12 cellular contexts compared by ENCODE assay signal in genomic region chr3:52683611-52684010, GRCh38. TPM values are rescaled to one million over a fixed set of nuclear protein-coding genes. Genes with fewer than 3 reads are reported as not detected.
DNase-seq lines count a peak whose midpoint lies in the region; ATAC-seq and TF ChIP-seq lines count a peak whose summit lies in the region.
"Had no signal": no experiment of that assay in that cellular context is flagged by ENCODE, and none has a peak within 500 bp of the region (broad histone marks: within the 10 kb centered on the region; RNA-seq: fewer than 3 reads in every experiment).

No MANE protein-coding gene starts in this region.

- WGBS in ovary, 3 donors: 63 to 71% (median 67%) methylated on average over 6 of the region's 6 CpGs

- no peak for TF ChIP-seq POLR2A in ovary (IDR thresholded peaks at IDR 0.05)

- no peaks in the 10 kb centered on the region for H3K36me3 ChIP-seq in ovary

- ATAC-seq in stimulated activated effector memory CD8-positive, alpha-beta T cell treated with anti-CD3 and anti-CD28 coated beads, Interleukin-12 subunit alpha, Interleukin-12 subunit beta, amount 100 ng/mL, for 72 hours: no peak
- ATAC-seq in GM19397 (IDR thresholded peaks at IDR 0.05; ENCODE audit: unreplicated experiment): no peak

- peaks cover 73% of the 10 kb centered on the region for H3K4me1 Mint-ChIP-seq in activated T-cell treated with anti-CD3 and anti-CD28 coated beads, Interleukin-2, amount 50 U/mL, for 24 hours (ENCODE audit: low read depth)
- H3K4me1 Mint-ChIP-seq in glutamatergic neuron (ENCODE audit: low read depth, unreplicated experiment): peaks cover 21% of the 10 kb centered on the region
- peaks cover 72% of the 10 kb centered on the region for H3K4me1 Mint-ChIP-seq in stimulated activated effector memory CD8-positive, alpha-beta T cell treated with anti-CD3 and anti-CD28 coated beads, Interleukin-12 subunit alpha, Interleukin-12 subunit beta, amount 100 ng/mL, for 72 hours

- H3K27me3 Mint-ChIP-seq in activated T-cell treated with anti-CD3 and anti-CD28 coated beads, Interleukin-2, amount 50 U/mL, for 24 hours: no peaks in the 10 kb centered on the region
- peaks cover 5% of the 10 kb centered on the region for H3K27me3 Mint-ChIP-seq in glutamatergic neuron (ENCODE audit: unreplicated experiment)

- peaks cover 82% of the 10 kb centered on the region for H3K36me3 Mint-ChIP-seq in activated T-cell treated with anti-CD3 and anti-CD28 coated beads, Interleukin-2, amount 50 U/mL, for 24 hours (ENCODE audit: low read depth)
- H3K36me3 Mint-ChIP-seq in glutamatergic neuron (ENCODE audit: unreplicated experiment): peaks cover 4% of the 10 kb centered on the region
- H3K36me3 Mint-ChIP-seq in stimulated activated effector memory CD8-positive, alpha-beta T cell treated with anti-CD3 and anti-CD28 coated beads, Interleukin-12 subunit alpha, Interleukin-12 subunit beta, amount 100 ng/mL, for 72 hours: peaks cover 90% of the 10 kb centered on the region

- no peak for TF ChIP-seq EP300 in ovary (IDR thresholded peaks at IDR 0.05)

- H3K4me1 ChIP-seq in ovary (ENCODE audit: insufficient read depth): peaks cover 10% of the 10 kb centered on the region

- H3K27ac ChIP-seq in VCaP (peak overlapping the region; percentile 97), ovary (no peak overlapping the region)
- H3K27ac ChIP-seq: neutrophil, suprapubic skin had no signal

- peak overlapping the region; percentile 94 for H3K27ac Mint-ChIP-seq in activated T-cell treated with anti-CD3 and anti-CD28 coated beads, Interleukin-2, amount 50 U/mL, for 24 hours
- H3K27ac Mint-ChIP-seq in glutamatergic neuron (ENCODE audit: unreplicated experiment): no peak overlapping the region
- no peak overlapping the region for H3K27ac Mint-ChIP-seq in stimulated activated effector memory CD8-positive, alpha-beta T cell treated with anti-CD3 and anti-CD28 coated beads, Interleukin-12 subunit alpha, Interleukin-12 subunit beta, amount 100 ng/mL, for 72 hours

- H3K4me3 Mint-ChIP-seq in activated T-cell treated with anti-CD3 and anti-CD28 coated beads, Interleukin-2, amount 50 U/mL, for 24 hours: peak overlapping the region; percentile 86
- H3K4me3 Mint-ChIP-seq in glutamatergic neuron (ENCODE audit: unreplicated experiment): peak overlapping the region; percentile 98
- peak overlapping the region; percentile 96 for H3K4me3 Mint-ChIP-seq in stimulated activated effector memory CD8-positive, alpha-beta T cell treated with anti-CD3 and anti-CD28 coated beads, Interleukin-12 subunit alpha, Interleukin-12 subunit beta, amount 100 ng/mL, for 72 hours

- intact Hi-C loops in ovary (cut with DNase I): loop anchor here in 1 of 4 donors (10.0 kb wide), 1 partner anchor 149 kb away; the partner anchor contains the start of genes NT5DC2 and UQCC5

- no peak for TF ChIP-seq CTCF in VCaP (conservative IDR thresholded peaks at IDR 0.05)
- no peak for TF ChIP-seq CTCF in glutamatergic neuron (IDR thresholded peaks at IDR 0.05; ENCODE audit: partially characterized antibody, unreplicated experiment)
- TF ChIP-seq CTCF in ovary (IDR thresholded peaks at IDR 0.05): no peak

- H3K9me3 Mint-ChIP-seq in activated T-cell treated with anti-CD3 and anti-CD28 coated beads, Interleukin-2, amount 50 U/mL, for 24 hours: no peaks in the 10 kb centered on the region
- peaks cover 9% of the 10 kb centered on the region for H3K9me3 Mint-ChIP-seq in glutamatergic neuron (ENCODE audit: unreplicated experiment)
- no peaks in the 10 kb centered on the region for H3K9me3 Mint-ChIP-seq in stimulated activated effector memory CD8-positive, alpha-beta T cell treated with anti-CD3 and anti-CD28 coated beads, Interleukin-12 subunit alpha, Interleukin-12 subunit beta, amount 100 ng/mL, for 72 hours

- no peak for DNase-seq in activated T-cell treated with anti-CD3 and anti-CD28 coated beads, Interleukin-2, amount 50 U/mL, for 24 hours
- no peak for DNase-seq in activated T-cell treated with anti-CD3 and anti-CD28 coated beads, Interleukin-2, amount 50 U/mL, for 48 hours
- DNase-seq in glutamatergic neuron (no peak), ovary (no peak), anterior cingulate cortex (lab: John Stamatoyannopoulos, UW) (no peak)
- DNase-seq in stimulated activated effector memory CD8-positive, alpha-beta T cell treated with anti-CD3 and anti-CD28 coated beads, Interleukin-12 subunit alpha, Interleukin-12 subunit beta, amount 100 ng/mL, for 72 hours (ENCODE audit: low spot score in 2 of 2): no peak
- DNase-seq: NCI-H1417, NCI-H748 treated with DMSO at 0.1 percent for 48 hours had no signal

- H3K27me3 ChIP-seq in ovary: no peaks in the 10 kb centered on the region
- H3K27me3 ChIP-seq: neutrophil, suprapubic skin had no signal

- no peaks in the 10 kb centered on the region for H3K9me3 ChIP-seq in ovary
- H3K9me3 ChIP-seq: neutrophil, suprapubic skin had no signal

- no peak overlapping the region for H3K4me3 ChIP-seq in ovary
- H3K4me3 ChIP-seq: suprapubic skin had no signal

RNA-seq across cellular contexts. Expression of gene PBRM1, which starts 2.1 kb away (rescaled TPM):
- total RNA-seq in glutamatergic neuron (ENCODE audit: unreplicated experiment) (192 TPM), ovary (10 to 100 TPM; 63.2 to 95.7 (median 69.7) TPM)
- 10 to 100 TPM; 19.8 to 30.9 TPM for polyA plus RNA-seq in ovary

RNA-seq across cellular contexts. Expression of gene GNL3, which starts 2.2 kb away (rescaled TPM):
- 75.2 TPM for total RNA-seq in glutamatergic neuron (ENCODE audit: unreplicated experiment)
- 10 to 100 TPM; 46.0 to 82.7 (median 62.7) TPM for total RNA-seq in ovary
- 10 to 100 TPM; 39.6 to 41.4 TPM for polyA plus RNA-seq in ovary

RNA-seq across cellular contexts. Expression of gene GLT8D1, which starts 22.0 kb away (rescaled TPM):
- 46.4 TPM for total RNA-seq in glutamatergic neuron (ENCODE audit: unreplicated experiment)
- total RNA-seq in ovary: 10 to 100 TPM; 42.3 to 67.8 (median 57.4) TPM
- polyA plus RNA-seq in ovary: 10 to 100 TPM; 63.2 to 72.9 TPM

RNA-seq across cellular contexts. Expression of gene SPCS1, which starts 22.3 kb away (rescaled TPM):
- total RNA-seq in glutamatergic neuron (ENCODE audit: unreplicated experiment) (62.4 TPM), ovary (100 to 1,000 TPM in 2 of 7 donors, 10 to 100 TPM in 5; 67.7 to 104 (median 80.3) TPM)
- 100 to 1,000 TPM; 138 to 216 TPM for polyA plus RNA-seq in ovary
